ENCODE assay signal across 8 cellular contexts in the genomic region with DNA sequence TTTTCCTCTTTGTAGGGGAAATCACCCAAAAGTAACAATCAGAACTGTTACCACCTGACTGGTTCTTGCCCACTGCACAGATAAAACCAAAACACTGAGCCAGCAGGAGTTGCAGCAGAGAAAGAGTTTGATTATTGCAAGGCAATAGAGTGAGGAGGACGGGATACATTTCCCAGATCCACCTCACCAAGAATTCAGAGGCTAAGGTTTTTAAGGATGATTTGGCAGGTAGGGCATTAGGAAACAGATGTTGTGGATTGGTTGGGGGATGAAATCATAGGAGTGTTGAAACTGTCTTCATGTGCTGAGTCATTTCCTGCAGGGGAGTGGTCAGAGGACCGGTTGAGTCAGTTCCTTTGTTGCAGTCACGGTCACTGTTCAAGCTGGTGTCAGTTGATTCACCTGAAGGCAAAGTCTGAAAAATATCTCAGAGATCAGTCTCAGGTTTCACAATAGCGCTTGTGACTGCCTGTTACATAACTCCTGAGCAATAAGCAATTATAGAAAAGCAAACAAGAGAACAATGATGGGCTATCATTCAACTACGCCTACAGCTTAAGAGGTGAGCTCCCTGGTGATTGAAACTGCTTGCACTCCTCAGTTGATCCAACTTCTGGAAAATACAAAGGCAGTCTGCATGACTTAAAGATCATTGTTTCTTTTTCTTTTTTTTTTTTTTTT. TPM values are rescaled to one million over a fixed set of nuclear protein-coding genes. Genes with fewer than 3 reads are reported as not detected.
DNase-seq lines count a peak whose midpoint lies in the region; ATAC-seq and TF ChIP-seq lines count a peak whose summit lies in the region.

No MANE protein-coding gene starts in this region.

- peak overlapping the region; percentile 56 for H3K9ac ChIP-seq in PC-3 (ENCODE audit: low read length)

- intact Hi-C loops in PC-3 (cut with micrococcal nuclease) = loop anchor here (1.0 to 2.0 kb wide), 3 partner anchors 20 to 358 kb away; a partner anchor contains a TSS

- no peaks in the 10 kb centered on the region for H3K9me2 ChIP-seq in PC-3 (replicated peaks; ENCODE audit: low read length)
- H3K9me2 ChIP-seq in hepatocyte (replicated peaks; ENCODE audit: insufficient read depth) = no peaks in the 10 kb centered on the region

- peak; percentile 98 for DNase-seq in Daoy (ENCODE audit: low read depth)
- peak; percentile 77 for DNase-seq in HuH-7 (ENCODE audit: low spot score)
- DNase-seq in PC-3 = peak; percentile 96
- DNase-seq in activated gamma-delta T cell treated with anti-CD3 and anti-CD28 coated beads, Interleukin-2, amount 50 U/mL, for 16 hours (ENCODE audit: low read depth) = peak; percentile 48
- DNase-seq in hepatocyte (ENCODE audit: low spot score) = peak; percentile 89
- peak; percentile 60 for DNase-seq in stimulated activated CD4-positive, alpha-beta T cell treated with anti-CD3 and anti-CD28 coated beads, Interleukin-15, amount 100 ng/mL, for 48 hours (ENCODE audit: low read depth in 2 of 2)
- no peak for DNase-seq in NCI-H82 treated with DMSO at 0.1 percent for 48 hours (lab: John Stamatoyannopoulos, UW; ENCODE audit: unreplicated experiment)

- H3K4me2 ChIP-seq in PC-3 (ENCODE audit: low read length) (peak overlapping the region; percentile 2; the same call in 1 of the 2 replicates), hepatocyte (peak overlapping the region; percentile 2)

- no peaks in the 10 kb centered on the region for H3K36me3 ChIP-seq in PC-3 (ENCODE audit: low read depth, low read length)
- H3K36me3 ChIP-seq in hepatocyte (replicated peaks; ENCODE audit: insufficient read depth, low read depth) = no peaks in the 10 kb centered on the region

- no peak overlapping the region for H2AFZ ChIP-seq in PC-3 (ENCODE audit: low read length)
- H2AFZ ChIP-seq in hepatocyte = no peak overlapping the region

- no peaks in the 10 kb centered on the region for H3K79me2 ChIP-seq in PC-3 (ENCODE audit: low read length)
- H3K79me2 ChIP-seq in hepatocyte = no peaks in the 10 kb centered on the region

- WGBS in hepatocyte (ENCODE audit: low lambda C conversion rate, missing lambda C conversion rate) = 40% methylated on average over 5 of the region's 5 CpGs

- no peaks in the 10 kb centered on the region for H3K9me3 ChIP-seq in PC-3 (ENCODE audit: low read length)
- H3K9me3 ChIP-seq in hepatocyte (ENCODE audit: low read depth) = peaks cover 8% of the 10 kb centered on the region

- H3K4me3 ChIP-seq in PC-3 (ENCODE audit: low read length) (no peak overlapping the region), hepatocyte (no peak overlapping the region)

- H3K4me1 ChIP-seq in PC-3 (ENCODE audit: insufficient read depth, low read length) (peaks cover 35% of the 10 kb centered on the region), hepatocyte (ENCODE audit: insufficient read depth) (peaks cover 5% of the 10 kb centered on the region)

- TF ChIP-seq CTCF in PC-3 (conservative IDR thresholded peaks at IDR 0.05; ENCODE audit: low read depth, low read length) (no peak), hepatocyte (IDR thresholded peaks at IDR 0.05; ENCODE audit: poor library complexity) (no peak)

- CTCF ChIA-PET in PC-3 (lab: Charles Lee) = interaction anchor here (0.6 kb wide), 1 partner anchor 563 kb away, joined by 3 read pairs; no protein-coding TSS in a partner anchor

- H4K20me1 ChIP-seq in PC-3 (ENCODE audit: low read length) (no peaks in the 10 kb centered on the region), hepatocyte (ENCODE audit: insufficient read depth, poor library complexity, severe bottlenecking) (no peaks in the 10 kb centered on the region)

- H3F3A ChIP-seq in PC-3 (ENCODE audit: low read length, unreplicated experiment) = no peaks in the 10 kb centered on the region

- BruUV-seq in PC-3 (replicated peaks; lab: Mats Ljungman, UMichigan) = no TSS peak

- H3K27me3 ChIP-seq in PC-3 (ENCODE audit: low read length) (no peaks in the 10 kb centered on the region), hepatocyte (no peaks in the 10 kb centered on the region)

- peak overlapping the region; percentile 90 for H3K27ac ChIP-seq in PC-3 (ENCODE audit: low read length)
- H3K27ac ChIP-seq in hepatocyte = peak overlapping the region; percentile 97

- POLR2A ChIA-PET in PC-3 (lab: Charles Lee; ENCODE audit: unreplicated experiment) = interaction anchor here (0.5 to 0.7 kb wide), 2 partner anchors 15 to 886 kb away, joined by 6 to 26 read pairs; no protein-coding TSS in a partner anchor

- peak; percentile 78 for ATAC-seq in GM21717 (IDR thresholded peaks at IDR 0.05; ENCODE audit: unreplicated experiment)
- peak; percentile 95 for ATAC-seq in PC-3

RNA-seq across cellular contexts. Expression of a gene that starts 20.3 kb away (rescaled TPM):
- total RNA-seq in Daoy (2014; rRNA removed; shearing (Covaris generic)) = 10.1 and 11.5 TPM in 2 replicates
- total RNA-seq in PC-3 (2014; rRNA removed) (2.1 and 3.9 TPM in 2 replicates), hepatocyte (11.9 and 14.0 TPM in 2 replicates)
- polyA plus RNA-seq in hepatocyte = 8.3 and 9.3 TPM in 2 replicates
